Comparison of ENCODE assay signal across 16 cellular contexts in the genomic region with DNA sequence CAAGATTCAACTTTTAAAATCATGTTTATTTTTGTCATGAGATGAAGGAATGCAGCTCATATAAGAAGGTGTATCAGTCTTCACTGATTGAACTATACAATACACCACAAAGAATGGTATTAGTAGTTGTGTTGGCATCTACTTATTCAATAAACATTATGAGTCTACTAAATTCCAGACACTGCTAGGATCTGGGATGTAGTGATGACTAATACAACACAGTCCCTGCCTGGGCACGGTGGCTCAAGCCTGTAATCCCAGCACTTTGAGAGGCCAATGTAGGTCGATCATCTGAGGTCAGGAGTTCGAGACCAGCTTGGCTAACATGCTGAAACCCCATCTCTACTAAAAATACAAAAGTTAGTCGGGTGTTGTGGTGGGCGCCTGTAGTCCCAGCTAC.
DNase-seq lines count a peak whose midpoint lies in the region; ATAC-seq and TF ChIP-seq lines count a peak whose summit lies in the region.
"Had no signal": no experiment of that assay in that cellular context is flagged by ENCODE, and none has a peak within 500 bp of the region (broad histone marks: within the 10 kb centered on the region; RNA-seq: fewer than 3 reads in every experiment).

No MANE protein-coding gene starts in this region.

- H3K4me3 ChIP-seq in IMR-90 (ENCODE audit: insufficient read depth, low read depth, low read length) (no peak overlapping the region), SJSA1 (no peak overlapping the region), epithelial cell of esophagus (ENCODE audit: low read length) (no peak overlapping the region), trophoblast cell (ENCODE audit: low read depth, low read length) (no peak overlapping the region)
- H3K4me3 ChIP-seq: HAP-1 had no signal

- H4K91ac ChIP-seq in IMR-90 (ENCODE audit: insufficient read depth, low read depth, low read length) (no peak overlapping the region), trophoblast cell (ENCODE audit: low read depth, low read length) (no peak overlapping the region)

- H2BK12ac ChIP-seq in trophoblast cell (ENCODE audit: low read length), result no peak overlapping the region

- no peak overlapping the region for H3K14ac ChIP-seq in IMR-90 (replicated peaks; ENCODE audit: low read depth, low read length)
- no peak overlapping the region for H3K14ac ChIP-seq in trophoblast cell (ENCODE audit: low read length)

- no peak overlapping the region for H2BK5ac ChIP-seq in IMR-90 (ENCODE audit: low read depth, low read length, poor library complexity, severe bottlenecking)
- no peak overlapping the region for H2BK5ac ChIP-seq in trophoblast cell (ENCODE audit: low read depth, low read length, poor library complexity)

- ATAC-seq in IMR-90 (ENCODE audit: low read depth) (no peak), GM21381 (IDR thresholded peaks at IDR 0.05; ENCODE audit: unreplicated experiment) (no peak)
- ATAC-seq: CD8-positive, alpha-beta T cell had no signal

- no peaks in the 10 kb centered on the region for H3K79me2 ChIP-seq in trophoblast cell (ENCODE audit: control insufficient read depth, insufficient read depth, low read length, poor library complexity)

- peak; percentile 13 for DNase-seq in IMR-90
- peak; percentile 10 to 46 for DNase-seq in SJSA1 (ENCODE audit: low read depth in 1 of 2, low spot score in 2 of 2)
- DNase-seq in epithelial cell of esophagus (ENCODE audit: low read depth), result peak; percentile 71
- no peak for DNase-seq in GM03348 (ENCODE audit: low spot score)
- no peak for DNase-seq in NCI-H69 (lab: John Stamatoyannopoulos, UW)
- DNase-seq in trophoblast cell, result no peak
- DNase-seq: CD8-positive, alpha-beta T cell; DND-41; Kasumi-1; NCI-H146; NCI-H2081 treated with DMSO at 0.1 percent for 48 hours; NCI-H2227 treated with DMSO at 0.1 percent for 48 hours; NCI-H748 treated with DMSO at 0.1 percent for 48 hours; SHP77 treated with DMSO at 0.1 percent for 48 hours had no signal

- no peaks in the 10 kb centered on the region for H3K9me3 ChIP-seq in IMR-90 (ENCODE audit: control insufficient read depth, insufficient read depth, low read length)
- H3K9me3 ChIP-seq in SJSA1 (replicated peaks), result no peaks in the 10 kb centered on the region
- no peaks in the 10 kb centered on the region for H3K9me3 ChIP-seq in trophoblast cell (ENCODE audit: insufficient read depth, low read depth, low read length)
- H3K9me3 ChIP-seq: HAP-1 had no signal

- TF ChIP-seq POLR2A in IMR-90 (IDR thresholded peaks at IDR 0.05; ENCODE audit: low read depth, low read length), result no peak

- H3K56ac ChIP-seq in IMR-90 (ENCODE audit: extremely low read depth, insufficient read depth, low read length), result no peak overlapping the region

- no peak overlapping the region for H4K12ac ChIP-seq in trophoblast cell (ENCODE audit: low read depth, low read length)

- H3K27ac ChIP-seq in IMR-90 (ENCODE audit: insufficient read depth, low read length) (no peak overlapping the region), SJSA1 (no peak overlapping the region), trophoblast cell (ENCODE audit: low read depth, low read length) (no peak overlapping the region)

- H4K5ac ChIP-seq in IMR-90 (ENCODE audit: low read depth, low read length), result no peak overlapping the region

- H2AFZ ChIP-seq in IMR-90 (replicated peaks; ENCODE audit: low read length, poor library complexity) (no peak overlapping the region), trophoblast cell (ENCODE audit: insufficient read depth, low read length, poor library complexity) (no peak overlapping the region)

- H3K23ac ChIP-seq in IMR-90 (ENCODE audit: low read depth, low read length) (no peak overlapping the region), trophoblast cell (ENCODE audit: low read length) (no peak overlapping the region)

- no peak overlapping the region for H3K4me2 ChIP-seq in IMR-90 (ENCODE audit: low read depth, low read length)
- no peak overlapping the region for H3K4me2 ChIP-seq in trophoblast cell (ENCODE audit: low read length)

- H3K4ac ChIP-seq in IMR-90 (ENCODE audit: low read depth, low read length) (no peak overlapping the region), trophoblast cell (ENCODE audit: low read depth, low read length) (no peak overlapping the region)

- H4K8ac ChIP-seq in IMR-90 (ENCODE audit: low read depth in 2 of 2, low read length in 2 of 2) (no peak overlapping the region), trophoblast cell (ENCODE audit: low read depth, low read length) (no peak overlapping the region)

- no peak for TF ChIP-seq RAD21 in IMR-90 (IDR thresholded peaks at IDR 0.05; ENCODE audit: low read length)

- no TSS peak for BruUV-seq in IMR-90 (replicated peaks; lab: Mats Ljungman, UMichigan)

- CTCF ChIA-PET in IMR-90 (lab: Yijun Ruan, JAX), result no interaction called here

- H3K27me3 ChIP-seq in IMR-90 (ENCODE audit: control insufficient read depth, insufficient read depth, low read length) (no peaks in the 10 kb centered on the region), SJSA1 (replicated peaks) (no peaks in the 10 kb centered on the region), trophoblast cell (ENCODE audit: insufficient read depth, low read length) (no peaks in the 10 kb centered on the region)

- dilution Hi-C loops in IMR-90 (cut with HindIII; ENCODE audit: low sequenced_read_pairs, unreplicated experiment), result no loop called here

- H2BK120ac ChIP-seq in IMR-90 (ENCODE audit: low read depth, low read length) (no peak overlapping the region), trophoblast cell (ENCODE audit: insufficient read depth, low read length, poor library complexity) (no peak overlapping the region)

- POLR2A ChIA-PET in IMR-90 (lab: Charles Lee; ENCODE audit: unreplicated experiment), result no interaction called here

- no peak overlapping the region for H2AK5ac ChIP-seq in IMR-90 (ENCODE audit: low read depth, low read length)
- no peak overlapping the region for H2AK5ac ChIP-seq in trophoblast cell (ENCODE audit: low read length)

- WGBS in IMR-90 (ENCODE audit: extremely low coverage in 2 of 2, insufficient read length in 1 of 2), 2 experiments, result no CpG with 5 or more reads among the region's 5 CpGs
- WGBS in trophoblast cell (ENCODE audit: extremely low coverage, insufficient coverage, insufficient read length), result no CpG with 5 or more reads among the region's 5 CpGs

- no peak overlapping the region for H3K9ac ChIP-seq in IMR-90 (ENCODE audit: low read depth, low read length)
- H3K9ac ChIP-seq in trophoblast cell (ENCODE audit: low read length), result no peak overlapping the region

- no peaks in the 10 kb centered on the region for H3K9me1 ChIP-seq in IMR-90 (ENCODE audit: insufficient read depth, low read length)

- H4K20me1 ChIP-seq in IMR-90 (ENCODE audit: insufficient read depth, low read length), result no peaks in the 10 kb centered on the region

- in situ Hi-C loops in IMR-90 (cut with MboI; ENCODE audit: low sequenced_read_pairs), result no loop called here

- H3K79me1 ChIP-seq in IMR-90 (ENCODE audit: low read depth in 1 of 2, low read length in 2 of 2) (no peaks in the 10 kb centered on the region), trophoblast cell (ENCODE audit: low read length) (no peaks in the 10 kb centered on the region)

- no peak for TF ChIP-seq CTCF in IMR-90 (conservative IDR thresholded peaks at IDR 0.05; ENCODE audit: low read depth, low read length)
- no peak for TF ChIP-seq CTCF in epithelial cell of esophagus (IDR thresholded peaks at IDR 0.05; ENCODE audit: insufficient read depth, low read depth, low read length, missing control alignments)

- H3K18ac ChIP-seq in IMR-90 (ENCODE audit: low read depth, low read length), result no peak overlapping the region
- H3K18ac ChIP-seq in trophoblast cell (ENCODE audit: low read length), result no peak overlapping the region

- intact Hi-C loops in IMR-90 (cut with micrococcal nuclease), result no loop called here

- H3K4me1 ChIP-seq in IMR-90 (ENCODE audit: control insufficient read depth, insufficient read depth, low read length) (no peaks in the 10 kb centered on the region), SJSA1 (replicated peaks) (no peaks in the 10 kb centered on the region), trophoblast cell (ENCODE audit: control insufficient read depth in 1 of 2, insufficient read depth in 2 of 2, low read length in 2 of 2) (peaks cover 2 to 9% of the 10 kb centered on the region in 2 experiments)
- H3K4me1 ChIP-seq: HAP-1 had no signal

- no peak overlapping the region for H2BK15ac ChIP-seq in IMR-90 (ENCODE audit: low read depth, low read length)

- no peak overlapping the region for H2AK9ac ChIP-seq in IMR-90 (replicated peaks; ENCODE audit: low read depth, low read length, poor library complexity)

- H3K36me3 ChIP-seq in IMR-90 (ENCODE audit: control insufficient read depth, insufficient read depth, low read length), result no peaks in the 10 kb centered on the region
- no peaks in the 10 kb centered on the region for H3K36me3 ChIP-seq in SJSA1
- H3K36me3 ChIP-seq in trophoblast cell (ENCODE audit: control insufficient read depth in 1 of 2, insufficient read depth in 2 of 2, low read length in 2 of 2), result no peaks in the 10 kb centered on the region
- H3K36me3 ChIP-seq: HAP-1 had no signal

- no peak overlapping the region for H2BK20ac ChIP-seq in IMR-90 (ENCODE audit: low read depth, low read length)

TF ChIP-seq in IMR-90, 13 proteins besides CTCF, POLR2A, EP300 and RAD21 (continues in another document):
- TF ChIP-seq MAZ (IDR thresholded peaks at IDR 0.05; ENCODE audit: borderline replicate concordance, low read depth, low read length) (no peak), RCOR1 (IDR thresholded peaks at IDR 0.05; ENCODE audit: insufficient replicate concordance, low read length) (no peak), ELK1 (IDR thresholded peaks at IDR 0.05; ENCODE audit: borderline replicate concordance, low read depth, low read length) (no peak), CHD1 (IDR thresholded peaks at IDR 0.05; ENCODE audit: low read depth, low read length) (no peak), MXI1 (IDR thresholded peaks at IDR 0.05; ENCODE audit: borderline replicate concordance, low read depth, low read length) (no peak), SMC3 (IDR thresholded peaks at IDR 0.05; ENCODE audit: low read depth, low read length) (no peak), RFX5 (IDR thresholded peaks at IDR 0.05; ENCODE audit: low read depth, low read length) (no peak), CEBPB (IDR thresholded peaks at IDR 0.05; ENCODE audit: low read depth, low read length) (no peak), NFE2L2 (IDR thresholded peaks at IDR 0.05; ENCODE audit: low read depth, low read length) (no peak), BHLHE40 (IDR thresholded peaks at IDR 0.05; ENCODE audit: low read depth, low read length) (no peak)

Comparison
In these comparisons a context has a peak if more than half of its experiments do, and no peak if none do; other contexts are left out.
1. DNase-seq: peak in IMR-90 (single experiment), SJSA1 (2 of 2) and epithelial cell of esophagus (single experiment); none in GM03348 (single experiment), NCI-H69 (single experiment) and trophoblast cell (0 of 2).